In genomic region chr5:108720416-108720815, GRCh38 we compare ENCODE assay signal across 1 cellular context.
TF ChIP-seq lines count a peak whose summit lies in the region.

No MANE protein-coding gene starts in this region.

TF ChIP-seq in GM12878, 131 proteins besides CTCF, POLR2A, EP300 and RAD21 (continued from another document):
- TF ChIP-seq DPF2 (IDR thresholded peaks at IDR 0.05), result peak; percentile 71; the same call in 1 of the 2 replicates
- no peak for TF ChIP-seq LARP7 (IDR thresholded peaks at IDR 0.05)
TF ChIP-seq in GM12878: peak in this region for 26.
